Comparison of ENCODE assay signal across 37 cellular contexts in the genomic region with DNA sequence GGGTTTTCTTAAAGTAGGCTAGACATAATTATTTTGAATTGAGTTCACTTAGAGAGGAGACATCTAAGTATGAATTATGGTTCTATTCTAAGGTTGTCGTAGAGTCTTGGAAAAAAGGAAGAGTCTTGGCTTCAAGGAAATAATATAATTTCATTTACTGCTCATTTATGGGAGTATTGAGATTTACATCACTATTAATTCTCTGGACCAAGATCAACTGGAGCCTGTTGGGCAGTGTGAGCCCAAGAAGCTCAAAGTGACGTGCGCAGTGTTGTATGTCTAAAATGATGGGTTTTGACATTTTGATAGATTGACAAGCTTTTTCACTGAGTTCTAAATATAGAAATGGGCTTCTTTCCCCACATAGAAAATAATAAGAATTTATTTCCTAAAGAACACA.
"Had no signal": no experiment of that assay in that cellular context is flagged by ENCODE, and none has a peak within 500 bp of the region (broad histone marks: within the 10 kb centered on the region; RNA-seq: fewer than 3 reads in every experiment).

No MANE protein-coding gene starts in this region.

- H3K27ac Mint-ChIP-seq: activated naive CD4-positive, alpha-beta T cell treated with anti-CD3 and anti-CD28 coated beads for 36 hours; activated naive CD4-positive, alpha-beta T cell treated with anti-CD3 and anti-CD28 coated beads, Interleukin-2, amount 10 ng/mL, durations not matched to agents 7 days and 5 days; activated naive CD4-positive, alpha-beta T cell treated with anti-CD3 and anti-CD28 coated beads, Interleukin-2, amount 50 U/mL, for 24 hours; activated naive CD4-positive, alpha-beta T cell treated with anti-CD3 and anti-CD28 coated beads, Interleukin-2, amount 50 U/mL, for 72 hours; activated naive CD8-positive, alpha-beta T cell; activated naive CD8-positive, alpha-beta T cell treated with anti-CD3 and anti-CD28 coated beads for 36 hours; activated naive CD8-positive, alpha-beta T cell treated with anti-CD3 and anti-CD28 coated beads, Interleukin-2, amount 10 ng/mL, durations not matched to agents 7 days and 5 days; activated naive CD8-positive, alpha-beta T cell treated with anti-CD3 and anti-CD28 coated beads, Interleukin-2, amount 50 U/mL, for 24 hours; activated T-cell treated with anti-CD3 and anti-CD28 coated beads, Interleukin-2, amount 50 U/mL, for 24 hours; activated T-cell treated with anti-CD3 and anti-CD28 coated beads, Interleukin-2, amount 50 U/mL, for 72 hours; activated T-helper 1 cell treated with anti-CD3 and anti-CD28 coated beads, Interleukin-12 subunit alpha, Interleukin-12 subunit beta, Interleukin-2, Interleukin-4 antibody, amounts not matched to agents 30 ng/mL and 10 ng/mL and 1 ng/mL, durations not matched to agents 14 hours and 24 hours and 36 hours; activated T-helper 17 cell treated with anti-CD3 and anti-CD28 coated beads, Interleukin-2, amount 50 U/mL, for 72 hours; activated T-helper 2 cell treated with anti-CD3 and anti-CD28 coated beads, Interferon-gamma antibody, Interleukin-2, Interleukin-4, amounts not matched to agents 10 μg/mL and 5 μg/mL and 100 μg/mL, durations not matched to agents 14 hours and 24 hours and 36 hours; brain had no signal

- H3K4me3 ChIP-seq: adrenal gland, ascending aorta, body of pancreas, breast epithelium, cardiac muscle cell had no signal

- H3K27me3 Mint-ChIP-seq: activated naive CD8-positive, alpha-beta T cell treated with anti-CD3 and anti-CD28 coated beads, Interleukin-2, amount 50 U/mL, for 24 hours had no signal

- H3K27ac ChIP-seq: adrenal gland, ascending aorta, body of pancreas, brain microvascular endothelial cell, breast epithelium, cardiac muscle cell had no signal

- DNase-seq: activated effector memory CD4-positive, alpha-beta T cell treated with anti-CD3 and anti-CD28 coated beads, Interleukin-2, amount 50 U/mL, for 16 hours; activated effector memory CD4-positive, alpha-beta T cell treated with Interleukin-2 at 50 U/mL for 16 hours; activated gamma-delta T cell; activated gamma-delta T cell treated with Interleukin-2 at 50 U/mL for 16 hours; activated naive CD4-positive, alpha-beta T cell; activated naive CD4-positive, alpha-beta T cell treated with anti-CD3 and anti-CD28 coated beads for 36 hours; activated naive CD4-positive, alpha-beta T cell treated with anti-CD3 and anti-CD28 coated beads, Interleukin-2, amount 10 ng/mL, durations not matched to agents 7 days and 5 days; activated naive CD4-positive, alpha-beta T cell treated with anti-CD3 and anti-CD28 coated beads, Interleukin-2, amount 50 U/mL, for 16 hours; activated naive CD4-positive, alpha-beta T cell treated with Interleukin-2 at 50 U/mL for 16 hours; activated naive CD8-positive, alpha-beta T cell treated with anti-CD3 and anti-CD28 coated beads for 36 hours; activated naive CD8-positive, alpha-beta T cell treated with anti-CD3 and anti-CD28 coated beads, Interleukin-2, amount 10 ng/mL, durations not matched to agents 7 days and 5 days; activated naive CD8-positive, alpha-beta T cell treated with anti-CD3 and anti-CD28 coated beads, Interleukin-2, amount 50 U/mL, for 24 hours; activated T-cell treated with anti-CD3 and anti-CD28 coated beads, Interleukin-2, amount 50 U/mL, for 24 hours; activated T-cell treated with anti-CD3 and anti-CD28 coated beads, Interleukin-2, amount 50 U/mL, for 4 hours; activated T-cell treated with anti-CD3 and anti-CD28 coated beads, Interleukin-2, amount 50 U/mL, for 48 hours; activated T-cell treated with anti-CD3 and anti-CD28 coated beads, Interleukin-2, amount 50 U/mL, for 72 hours; adrenal gland; amniotic stem cell; amygdala; anterior cingulate cortex; aorta; body of pancreas; brain microvascular endothelial cell; caudate nucleus; central memory CD4-positive, alpha-beta T cell; cerebellar nuclear complex had no signal

- H3K4me1 ChIP-seq: adrenal gland, body of pancreas, breast epithelium had no signal

- H3K4me3 Mint-ChIP-seq: activated naive CD4-positive, alpha-beta T cell treated with anti-CD3 and anti-CD28 coated beads for 36 hours; activated naive CD4-positive, alpha-beta T cell treated with anti-CD3 and anti-CD28 coated beads, Interleukin-2, amount 10 ng/mL, durations not matched to agents 7 days and 5 days; activated naive CD4-positive, alpha-beta T cell treated with anti-CD3 and anti-CD28 coated beads, Interleukin-2, amount 50 U/mL, for 24 hours; activated naive CD8-positive, alpha-beta T cell; activated naive CD8-positive, alpha-beta T cell treated with anti-CD3 and anti-CD28 coated beads for 36 hours; activated naive CD8-positive, alpha-beta T cell treated with anti-CD3 and anti-CD28 coated beads, Interleukin-2, amount 10 ng/mL, durations not matched to agents 7 days and 5 days; activated naive CD8-positive, alpha-beta T cell treated with anti-CD3 and anti-CD28 coated beads, Interleukin-2, amount 50 U/mL, for 24 hours; activated T-cell treated with anti-CD3 and anti-CD28 coated beads, Interleukin-2, amount 50 U/mL, for 24 hours; activated T-cell treated with anti-CD3 and anti-CD28 coated beads, Interleukin-2, amount 50 U/mL, for 4 hours; activated T-cell treated with anti-CD3 and anti-CD28 coated beads, Interleukin-2, amount 50 U/mL, for 72 hours; activated T-helper 1 cell treated with anti-CD3 and anti-CD28 coated beads, Interleukin-12 subunit alpha, Interleukin-12 subunit beta, Interleukin-2, Interleukin-4 antibody, amounts not matched to agents 30 ng/mL and 10 ng/mL and 1 ng/mL, durations not matched to agents 14 hours and 24 hours and 36 hours; activated T-helper 17 cell treated with anti-CD3 and anti-CD28 coated beads, Interleukin-2, amount 50 U/mL, for 72 hours; brain; central memory CD8-positive, alpha-beta T cell had no signal

- H3K27me3 ChIP-seq: adrenal gland, ascending aorta, body of pancreas, brain microvascular endothelial cell, breast epithelium, cardiac muscle cell had no signal

- H3K9me3 Mint-ChIP-seq: activated naive CD4-positive, alpha-beta T cell treated with anti-CD3 and anti-CD28 coated beads, Interleukin-2, amount 50 U/mL, for 24 hours; activated T-helper 1 cell treated with anti-CD3 and anti-CD28 coated beads, Interleukin-12 subunit alpha, Interleukin-12 subunit beta, Interleukin-2, Interleukin-4 antibody, amounts not matched to agents 30 ng/mL and 10 ng/mL and 1 ng/mL, durations not matched to agents 14 hours and 24 hours and 36 hours; activated T-helper 2 cell treated with anti-CD3 and anti-CD28 coated beads, Interferon-gamma antibody, Interleukin-2, Interleukin-4, amounts not matched to agents 10 μg/mL and 5 μg/mL and 100 μg/mL, durations not matched to agents 14 hours and 24 hours and 36 hours; central memory CD8-positive, alpha-beta T cell had no signal

- ATAC-seq: activated naive CD4-positive, alpha-beta T cell treated with anti-CD3 and anti-CD28 coated beads, Interleukin-2, amount 50 U/mL, for 72 hours; activated naive CD8-positive, alpha-beta T cell treated with anti-CD3 and anti-CD28 coated beads, Interleukin-2, amount 50 U/mL, for 24 hours; activated T-cell treated with anti-CD3 and anti-CD28 coated beads, Interleukin-2, amount 50 U/mL, for 4 hours; activated T-cell treated with anti-CD3 and anti-CD28 coated beads, Interleukin-2, amount 50 U/mL, for 72 hours; activated T-helper 17 cell treated with anti-CD3 and anti-CD28 coated beads, Interleukin-2, amount 50 U/mL, for 72 hours; body of pancreas had no signal

- H3K9me3 ChIP-seq: adrenal gland, ascending aorta, body of pancreas, breast epithelium had no signal

- H3K36me3 Mint-ChIP-seq: activated naive CD4-positive, alpha-beta T cell treated with anti-CD3 and anti-CD28 coated beads, Interleukin-2, amount 10 ng/mL, durations not matched to agents 7 days and 5 days; activated naive CD4-positive, alpha-beta T cell treated with anti-CD3 and anti-CD28 coated beads, Interleukin-2, amount 50 U/mL, for 72 hours; activated naive CD8-positive, alpha-beta T cell treated with anti-CD3 and anti-CD28 coated beads for 36 hours; brain had no signal

- H3K4me1 Mint-ChIP-seq: activated naive CD4-positive, alpha-beta T cell treated with anti-CD3 and anti-CD28 coated beads, Interleukin-2, amount 10 ng/mL, durations not matched to agents 7 days and 5 days; activated naive CD4-positive, alpha-beta T cell treated with anti-CD3 and anti-CD28 coated beads, Interleukin-2, amount 50 U/mL, for 24 hours; activated naive CD8-positive, alpha-beta T cell treated with anti-CD3 and anti-CD28 coated beads for 36 hours; activated naive CD8-positive, alpha-beta T cell treated with anti-CD3 and anti-CD28 coated beads, Interleukin-2, amount 10 ng/mL, durations not matched to agents 7 days and 5 days; activated naive CD8-positive, alpha-beta T cell treated with anti-CD3 and anti-CD28 coated beads, Interleukin-2, amount 50 U/mL, for 24 hours; activated T-helper 17 cell treated with anti-CD3 and anti-CD28 coated beads, Interleukin-2, amount 50 U/mL, for 72 hours; central memory CD8-positive, alpha-beta T cell had no signal

- H3K36me3 ChIP-seq: adrenal gland, ascending aorta, brain microvascular endothelial cell, breast epithelium, cardiac muscle cell had no signal
